Comparison of ENCODE assay signal across 20 cellular contexts in the genomic region with DNA sequence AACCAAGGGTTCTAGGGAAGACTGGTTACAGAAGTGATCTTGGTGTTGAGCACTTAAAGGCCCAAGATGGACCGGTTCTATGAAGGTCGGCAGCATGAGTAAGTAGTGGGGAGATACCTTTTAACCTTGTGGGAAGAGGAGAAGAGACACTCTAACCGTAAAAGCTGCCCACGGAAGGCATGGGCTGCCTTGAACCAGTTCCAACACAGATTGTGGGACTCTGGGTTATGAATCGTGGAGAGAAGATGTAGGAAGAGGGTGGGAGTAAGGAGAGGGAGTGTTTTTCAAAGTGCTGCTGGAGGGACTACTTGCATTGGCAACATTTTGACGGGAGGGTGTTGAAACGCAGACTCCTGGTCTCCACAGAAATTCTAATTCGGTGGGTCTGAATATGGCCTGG.
DNase-seq lines count a peak whose midpoint lies in the region; ATAC-seq, FAIRE-seq and TF ChIP-seq lines count a peak whose summit lies in the region.
"Had no signal": no experiment of that assay in that cellular context is flagged by ENCODE, and none has a peak within 500 bp of the region (broad histone marks: within the 10 kb centered on the region; RNA-seq: fewer than 3 reads in every experiment).

No MANE protein-coding gene starts in this region.

- H3K27me3 Mint-ChIP-seq in MCF 10A (ENCODE audit: insufficient read depth, unreplicated experiment) = peaks cover 7% of the 10 kb centered on the region
- peaks cover 3% of the 10 kb centered on the region for H3K27me3 Mint-ChIP-seq in activated naive CD8-positive, alpha-beta T cell treated with anti-CD3 and anti-CD28 coated beads, Interleukin-2, amount 50 U/mL, for 24 hours

- TF ChIP-seq CTCF in mammary epithelial cell (conservative IDR thresholded peaks at IDR 0.05 in 1 of 2, IDR thresholded peaks at IDR 0.05 in 1 of 2; ENCODE audit: extremely low read depth in 1 of 2, insufficient read depth in 1 of 2, low read depth in 1 of 2, low read length in 2 of 2) (no peak), MCF 10A (IDR thresholded peaks at IDR 0.05; ENCODE audit: unreplicated experiment) (no peak), HEK293 (tag by site-specific recombination; IDR thresholded peaks at IDR 0.05) (no peak), smooth muscle cell (IDR thresholded peaks at IDR 0.05; ENCODE audit: borderline replicate concordance, insufficient read depth, poor library complexity, severe bottlenecking) (no peak), D721Med (IDR thresholded peaks at IDR 0.05; ENCODE audit: insufficient read depth, missing control alignments) (no peak)

- H3K4me3 ChIP-seq in mammary epithelial cell (replicated peaks in 1 of 3; ENCODE audit: insufficient read depth in 1 of 3, low read depth in 2 of 3, low read length in 3 of 3) = no peak overlapping the region
- no peak overlapping the region for H3K4me3 ChIP-seq in HEK293 (ENCODE audit: low read depth, low read length)
- H3K4me3 ChIP-seq in smooth muscle cell = no peak overlapping the region
- H3K4me3 ChIP-seq: BLaER1 treated with 17β-estradiol and CSF1 and Interleukin-3, amounts not matched to agents 10 nM and 100 nM; SK-N-MC had no signal

- H3K9ac ChIP-seq in mammary epithelial cell (ENCODE audit: insufficient read depth, low read length) (no peak overlapping the region), smooth muscle cell (ENCODE audit: low read depth) (peak overlapping the region; percentile 51)
- H3K9ac ChIP-seq: BLaER1 treated with 17β-estradiol and CSF1 and Interleukin-3, amounts not matched to agents 10 nM and 100 nM had no signal

- BruUV-seq in mammary epithelial cell (replicated peaks; lab: Mats Ljungman, UMichigan) (no TSS peak), MCF 10A (replicated peaks; lab: Mats Ljungman, UMichigan) (no TSS peak)

- no peaks in the 10 kb centered on the region for H3K79me2 ChIP-seq in mammary epithelial cell (ENCODE audit: insufficient read depth, low read length)
- no peaks in the 10 kb centered on the region for H3K79me2 ChIP-seq in smooth muscle cell (ENCODE audit: low read depth)

- peaks cover 2% of the 10 kb centered on the region for H3K27me3 ChIP-seq in mammary epithelial cell (ENCODE audit: insufficient read depth, low read length)
- no peaks in the 10 kb centered on the region for H3K27me3 ChIP-seq in smooth muscle cell (ENCODE audit: low read depth)
- H3K27me3 ChIP-seq: BLaER1 treated with 17β-estradiol and CSF1 and Interleukin-3, amounts not matched to agents 10 nM and 100 nM had no signal

- peaks cover 6% of the 10 kb centered on the region for H3K9me3 Mint-ChIP-seq in MCF 10A (ENCODE audit: unreplicated experiment)
- H3K9me3 Mint-ChIP-seq in activated naive CD8-positive, alpha-beta T cell treated with anti-CD3 and anti-CD28 coated beads, Interleukin-2, amount 50 U/mL, for 24 hours = no peaks in the 10 kb centered on the region
- H3K9me3 Mint-ChIP-seq: CD8-positive, alpha-beta memory T cell; H9 had no signal

- H3F3A ChIP-seq in smooth muscle cell (ENCODE audit: low read depth) = no peaks in the 10 kb centered on the region

- intact Hi-C loops in mammary epithelial cell (cut with micrococcal nuclease) = no loop called here
- intact Hi-C loops in MCF 10A (cut with micrococcal nuclease) = no loop called here

- peak overlapping the region; percentile 81 for H2AFZ ChIP-seq in mammary epithelial cell (ENCODE audit: low read depth, low read length)
- peak overlapping the region; percentile 72 for H2AFZ ChIP-seq in smooth muscle cell (ENCODE audit: low read depth)

- H3K4me2 ChIP-seq in mammary epithelial cell (ENCODE audit: insufficient read depth, low read depth, low read length) (no peak overlapping the region), smooth muscle cell (peak overlapping the region; percentile 37)

- H3K36me3 ChIP-seq in mammary epithelial cell (ENCODE audit: insufficient read depth, low read length) = no peaks in the 10 kb centered on the region
- no peaks in the 10 kb centered on the region for H3K36me3 ChIP-seq in HEK293 (ENCODE audit: control insufficient read depth in 2 of 2, insufficient read depth in 1 of 2, low read length in 2 of 2)
- H3K36me3 ChIP-seq in smooth muscle cell (ENCODE audit: low read depth) = no peaks in the 10 kb centered on the region
- H3K36me3 ChIP-seq: BLaER1 treated with 17β-estradiol and CSF1 and Interleukin-3, amounts not matched to agents 10 nM and 100 nM had no signal

- H3K27ac ChIP-seq in mammary epithelial cell (ENCODE audit: insufficient read depth, low read depth, low read length) (no peak overlapping the region), HEK293 (ENCODE audit: extremely low read depth, low read depth, low read length) (no peak overlapping the region), smooth muscle cell (ENCODE audit: low read depth) (peak overlapping the region; percentile 34)
- H3K27ac ChIP-seq: BLaER1 treated with 17β-estradiol and CSF1 and Interleukin-3, amounts not matched to agents 10 nM and 100 nM; SK-N-MC had no signal

- DNase-seq in mammary epithelial cell (no peak), MCF 10A (ENCODE audit: unreplicated experiment) (no peak), smooth muscle cell (lab: John Stamatoyannopoulos, UW; ENCODE audit: unreplicated experiment) (no peak), NCI-H1105 (lab: John Stamatoyannopoulos, UW) (no peak), D721Med (ENCODE audit: insufficient read length, low spot score) (no peak)
- DNase-seq in activated naive CD8-positive, alpha-beta T cell treated with anti-CD3 and anti-CD28 coated beads, Interleukin-2, amount 50 U/mL, for 24 hours = no peak
- DNase-seq: CD8-positive, alpha-beta memory T cell; DMS79; H9; Kasumi-1; NCI-H1092 treated with DMSO at 0.1 percent for 48 hours; NCI-H1694 treated with DMSO at 0.1 percent for 48 hours; NCI-H524; NCI-H82; SHP77 had no signal

- peaks cover 29% of the 10 kb centered on the region for H3K4me1 ChIP-seq in mammary epithelial cell (ENCODE audit: insufficient read depth, low read length)
- no peaks in the 10 kb centered on the region for H3K4me1 ChIP-seq in HEK293 (ENCODE audit: control insufficient read depth, insufficient read depth, low read length)
- peaks cover 10% of the 10 kb centered on the region for H3K4me1 ChIP-seq in smooth muscle cell (ENCODE audit: low read depth)

- no peak overlapping the region for H3K27ac Mint-ChIP-seq in MCF 10A (ENCODE audit: low read depth, unreplicated experiment)
- H3K27ac Mint-ChIP-seq in activated naive CD8-positive, alpha-beta T cell treated with anti-CD3 and anti-CD28 coated beads, Interleukin-2, amount 50 U/mL, for 24 hours = no peak overlapping the region
- H3K27ac Mint-ChIP-seq: H9 had no signal

- dilution Hi-C loops in mammary epithelial cell (cut with HindIII; ENCODE audit: low sequenced_read_pairs) = no loop called here

- CTCF ChIA-PET in mammary epithelial cell (lab: Charles Lee; ENCODE audit: low non-redundant PET) (no interaction called here), MCF 10A (lab: Yijun Ruan, JAX) (no interaction called here), HEK293 (lab: Yijun Ruan, JAX) (no interaction called here)

- H3K4me3 Mint-ChIP-seq in MCF 10A (ENCODE audit: unreplicated experiment) = no peak overlapping the region
- H3K4me3 Mint-ChIP-seq in activated naive CD8-positive, alpha-beta T cell treated with anti-CD3 and anti-CD28 coated beads, Interleukin-2, amount 50 U/mL, for 24 hours = peak overlapping the region; percentile 4
- H3K4me3 Mint-ChIP-seq: CD8-positive, alpha-beta memory T cell; H9 had no signal

- H4K20me1 ChIP-seq in mammary epithelial cell (ENCODE audit: insufficient read depth, low read length) = no peaks in the 10 kb centered on the region
- no peaks in the 10 kb centered on the region for H4K20me1 ChIP-seq in smooth muscle cell (ENCODE audit: low read depth)
- H4K20me1 ChIP-seq: BLaER1 treated with 17β-estradiol and CSF1 and Interleukin-3, amounts not matched to agents 10 nM and 100 nM had no signal

- H3K9me3 ChIP-seq in mammary epithelial cell (replicated peaks; ENCODE audit: insufficient read depth, low read length) (no peaks in the 10 kb centered on the region), HEK293 (ENCODE audit: control insufficient read depth, insufficient read depth, low read depth, low read length) (no peaks in the 10 kb centered on the region), smooth muscle cell (replicated peaks; ENCODE audit: low read depth) (no peaks in the 10 kb centered on the region)
- H3K9me3 ChIP-seq: BLaER1 treated with 17β-estradiol and CSF1 and Interleukin-3, amounts not matched to agents 10 nM and 100 nM had no signal

- no peaks in the 10 kb centered on the region for H3K36me3 Mint-ChIP-seq in MCF 10A (ENCODE audit: insufficient read depth, unreplicated experiment)
- no peaks in the 10 kb centered on the region for H3K36me3 Mint-ChIP-seq in activated naive CD8-positive, alpha-beta T cell treated with anti-CD3 and anti-CD28 coated beads, Interleukin-2, amount 50 U/mL, for 24 hours (ENCODE audit: low read depth)

- no peak for FAIRE-seq in D721Med (lab: Jason Lieb, UNC)
- FAIRE-seq: HTR-8/SVneo had no signal

- no peak for ATAC-seq in activated naive CD8-positive, alpha-beta T cell treated with anti-CD3 and anti-CD28 coated beads, Interleukin-2, amount 50 U/mL, for 24 hours
- no peak for ATAC-seq in GM21367 (IDR thresholded peaks at IDR 0.05; ENCODE audit: unreplicated experiment)

- POLR2A ChIA-PET in MCF 10A (lab: Yijun Ruan, JAX) = no interaction called here
- POLR2A ChIA-PET in HEK293 (lab: Yijun Ruan, JAX) = no interaction called here

- in situ Hi-C loops in mammary epithelial cell (cut with MboI; ENCODE audit: low sequenced_read_pairs in 2 of 2) = no loop called here

- H3K4me1 Mint-ChIP-seq in MCF 10A (ENCODE audit: insufficient read depth, unreplicated experiment) = peaks cover 17% of the 10 kb centered on the region
- peaks cover 7% of the 10 kb centered on the region for H3K4me1 Mint-ChIP-seq in activated naive CD8-positive, alpha-beta T cell treated with anti-CD3 and anti-CD28 coated beads, Interleukin-2, amount 50 U/mL, for 24 hours

- WGBS in mammary epithelial cell (ENCODE audit: low coverage, missing lambda C conversion rate) = 70% methylated on average over 7 of the region's 8 CpGs
- WGBS in smooth muscle cell (ENCODE audit: low lambda C conversion rate) = 76% methylated on average over 8 of the region's 8 CpGs

TF ChIP-seq in HEK293, 187 proteins besides CTCF, POLR2A, EP300 and RAD21 (continues in another document):
- TF ChIP-seq, protein P1, sequence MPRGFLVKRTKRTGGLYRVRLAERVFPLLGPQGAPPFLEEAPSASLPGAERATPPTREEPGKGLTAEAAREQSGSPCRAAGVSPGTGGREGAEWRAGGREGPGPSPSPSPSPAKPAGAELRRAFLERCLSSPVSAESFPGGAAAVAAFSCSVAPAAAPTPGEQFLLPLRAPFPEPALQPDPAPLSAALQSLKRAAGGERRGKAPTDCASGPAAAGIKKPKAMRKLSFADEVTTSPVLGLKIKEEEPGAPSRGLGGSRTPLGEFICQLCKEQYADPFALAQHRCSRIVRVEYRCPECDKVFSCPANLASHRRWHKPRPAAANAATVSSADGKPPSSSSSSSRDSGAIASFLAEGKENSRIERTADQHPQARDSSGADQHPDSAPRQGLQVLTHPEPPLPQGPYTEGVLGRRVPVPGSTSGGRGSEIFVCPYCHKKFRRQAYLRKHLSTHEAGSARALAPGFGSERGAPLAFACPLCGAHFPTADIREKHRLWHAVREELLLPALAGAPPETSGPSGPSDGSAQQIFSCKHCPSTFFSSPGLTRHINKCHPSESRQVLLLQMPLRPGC (tag by site-specific recombination; IDR thresholded peaks at IDR 0.05) = no peak
- TF ChIP-seq GFI1B (tag by site-specific recombination; IDR thresholded peaks at IDR 0.05) (no peak), ZNF677 (tag by site-specific recombination; IDR thresholded peaks at IDR 0.05) (no peak)
